Comparison of ENCODE assay signal across 2 cellular contexts in the genomic region with DNA sequence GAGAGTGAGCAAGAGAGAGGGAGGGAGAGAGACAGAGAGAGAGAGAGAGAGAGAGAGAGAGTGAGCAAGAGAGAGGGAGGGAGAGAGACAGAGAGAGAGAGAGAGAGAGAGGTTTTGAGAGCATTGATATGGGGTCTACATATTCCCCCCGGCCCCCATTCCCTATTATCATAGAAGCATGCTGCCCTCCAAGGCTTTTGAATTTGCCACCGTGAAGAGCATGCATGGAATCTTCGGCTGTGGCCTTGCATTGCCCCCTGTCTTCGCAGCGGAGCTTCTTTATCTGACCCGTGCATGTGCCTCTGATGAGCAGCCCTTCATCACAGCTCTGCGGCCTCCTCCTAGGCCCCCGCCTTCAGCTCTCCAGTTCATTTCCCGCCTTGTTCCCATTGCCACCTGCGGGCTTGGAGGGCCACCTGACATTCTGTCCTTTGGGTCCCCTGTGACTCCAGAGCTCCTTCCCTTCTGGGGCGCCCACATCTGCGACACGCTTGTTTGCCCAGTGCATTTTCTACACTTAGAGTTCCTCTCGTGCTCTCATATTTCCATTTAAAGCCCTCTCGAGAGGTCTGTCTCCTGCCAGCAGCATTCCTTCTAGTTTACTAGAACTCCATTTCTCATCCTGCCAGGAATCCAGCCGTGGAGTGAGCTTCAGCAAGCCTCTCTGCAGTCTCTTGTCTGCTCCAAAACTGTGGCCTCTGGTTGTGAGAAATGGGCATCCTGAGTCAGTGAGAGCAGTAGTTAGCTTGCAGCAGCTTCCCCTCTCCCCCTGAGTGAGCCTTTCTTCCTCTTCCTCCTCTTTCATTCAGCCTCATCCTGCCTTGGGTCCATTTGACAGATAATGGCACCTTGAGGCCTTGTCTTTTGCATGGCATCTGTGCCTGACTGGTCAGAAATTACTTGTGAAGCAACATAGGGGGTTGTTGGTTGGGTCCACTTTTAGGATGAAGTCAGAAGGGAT.
TF ChIP-seq lines count a peak whose summit lies in the region.

No MANE protein-coding gene starts in this region.

TF ChIP-seq in HEK293, 187 proteins besides CTCF, POLR2A, EP300 and RAD21 (continued from another document):
- TF ChIP-seq ZNF571 (tag by site-specific recombination; IDR thresholded peaks at IDR 0.05) (no peak), ZFP41 (tag by site-specific recombination; IDR thresholded peaks at IDR 0.05; ENCODE audit: borderline replicate concordance) (no peak), ZNF785 (tag by site-specific recombination; IDR thresholded peaks at IDR 0.05) (no peak)

TF ChIP-seq in WTC11, 78 proteins besides CTCF, POLR2A, EP300 and RAD21 (continued from another document):
- TF ChIP-seq, protein P1, sequence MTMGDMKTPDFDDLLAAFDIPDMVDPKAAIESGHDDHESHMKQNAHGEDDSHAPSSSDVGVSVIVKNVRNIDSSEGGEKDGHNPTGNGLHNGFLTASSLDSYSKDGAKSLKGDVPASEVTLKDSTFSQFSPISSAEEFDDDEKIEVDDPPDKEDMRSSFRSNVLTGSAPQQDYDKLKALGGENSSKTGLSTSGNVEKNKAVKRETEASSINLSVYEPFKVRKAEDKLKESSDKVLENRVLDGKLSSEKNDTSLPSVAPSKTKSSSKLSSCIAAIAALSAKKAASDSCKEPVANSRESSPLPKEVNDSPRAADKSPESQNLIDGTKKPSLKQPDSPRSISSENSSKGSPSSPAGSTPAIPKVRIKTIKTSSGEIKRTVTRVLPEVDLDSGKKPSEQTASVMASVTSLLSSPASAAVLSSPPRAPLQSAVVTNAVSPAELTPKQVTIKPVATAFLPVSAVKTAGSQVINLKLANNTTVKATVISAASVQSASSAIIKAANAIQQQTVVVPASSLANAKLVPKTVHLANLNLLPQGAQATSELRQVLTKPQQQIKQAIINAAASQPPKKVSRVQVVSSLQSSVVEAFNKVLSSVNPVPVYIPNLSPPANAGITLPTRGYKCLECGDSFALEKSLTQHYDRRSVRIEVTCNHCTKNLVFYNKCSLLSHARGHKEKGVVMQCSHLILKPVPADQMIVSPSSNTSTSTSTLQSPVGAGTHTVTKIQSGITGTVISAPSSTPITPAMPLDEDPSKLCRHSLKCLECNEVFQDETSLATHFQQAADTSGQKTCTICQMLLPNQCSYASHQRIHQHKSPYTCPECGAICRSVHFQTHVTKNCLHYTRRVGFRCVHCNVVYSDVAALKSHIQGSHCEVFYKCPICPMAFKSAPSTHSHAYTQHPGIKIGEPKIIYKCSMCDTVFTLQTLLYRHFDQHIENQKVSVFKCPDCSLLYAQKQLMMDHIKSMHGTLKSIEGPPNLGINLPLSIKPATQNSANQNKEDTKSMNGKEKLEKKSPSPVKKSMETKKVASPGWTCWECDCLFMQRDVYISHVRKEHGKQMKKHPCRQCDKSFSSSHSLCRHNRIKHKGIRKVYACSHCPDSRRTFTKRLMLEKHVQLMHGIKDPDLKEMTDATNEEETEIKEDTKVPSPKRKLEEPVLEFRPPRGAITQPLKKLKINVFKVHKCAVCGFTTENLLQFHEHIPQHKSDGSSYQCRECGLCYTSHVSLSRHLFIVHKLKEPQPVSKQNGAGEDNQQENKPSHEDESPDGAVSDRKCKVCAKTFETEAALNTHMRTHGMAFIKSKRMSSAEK (CRISPR knock-in tag; IDR thresholded peaks at IDR 0.05; ENCODE audit: borderline replicate concordance): no peak
- no peak for TF ChIP-seq ZNF138 (CRISPR knock-in tag; conservative IDR thresholded peaks at IDR 0.05)
- TF ChIP-seq FOXK1 (CRISPR knock-in tag; IDR thresholded peaks at IDR 0.05): no peak
- TF ChIP-seq, protein P2, sequence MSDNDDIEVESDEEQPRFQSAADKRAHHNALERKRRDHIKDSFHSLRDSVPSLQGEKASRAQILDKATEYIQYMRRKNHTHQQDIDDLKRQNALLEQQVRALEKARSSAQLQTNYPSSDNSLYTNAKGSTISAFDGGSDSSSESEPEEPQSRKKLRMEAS (CRISPR knock-in tag; IDR thresholded peaks at IDR 0.05): no peak
- no peak for TF ChIP-seq RELA (CRISPR knock-in tag; IDR thresholded peaks at IDR 0.05; ENCODE audit: borderline replicate concordance)
